Comparison of ENCODE assay signal across 15 cellular contexts in the genomic region with DNA sequence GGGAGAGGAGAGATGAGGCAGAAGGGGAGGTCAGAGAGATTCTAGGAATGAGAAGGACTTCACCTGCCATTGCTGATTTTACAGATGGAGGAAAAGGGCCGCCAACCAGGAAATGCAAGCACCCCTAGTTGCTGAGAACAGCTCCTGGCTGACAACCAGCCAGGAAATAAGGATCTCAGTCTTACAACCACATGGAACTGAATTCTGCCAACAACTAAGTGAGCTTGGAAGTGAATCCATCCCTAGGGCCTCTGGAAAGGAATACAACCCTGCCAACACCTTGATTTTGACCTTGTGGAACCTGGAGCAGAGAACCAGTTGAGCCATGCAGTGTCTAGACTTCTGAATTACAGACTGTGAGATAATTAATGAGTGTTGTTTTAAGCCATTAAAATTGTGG.
DNase-seq lines count a peak whose midpoint lies in the region; TF ChIP-seq lines count a peak whose summit lies in the region.
"Had no signal": no experiment of that assay in that cellular context is flagged by ENCODE, and none has a peak within 500 bp of the region (broad histone marks: within the 10 kb centered on the region; RNA-seq: fewer than 3 reads in every experiment).

No MANE protein-coding gene starts in this region.

- POLR2A ChIA-PET in A673 (lab: Charles Lee; ENCODE audit: low non-redundant PET) = no interaction called here

- H3K27me3 ChIP-seq in esophagus muscularis mucosa (no peaks in the 10 kb centered on the region), A673 (replicated peaks; ENCODE audit: insufficient read depth, low read depth, low read length, poor library complexity) (peaks cover 4% of the 10 kb centered on the region)

- no peak for TF ChIP-seq POLR2A in esophagus muscularis mucosa (IDR thresholded peaks at IDR 0.05; ENCODE audit: low read depth)

- no peak overlapping the region for H3K27ac ChIP-seq in esophagus muscularis mucosa (replicated peaks in 1 of 4)
- H3K27ac ChIP-seq in A673 (ENCODE audit: low read depth, low read length, poor library complexity, severe bottlenecking) = no peak overlapping the region
- H3K27ac ChIP-seq: GM23248 had no signal

- BruUV-seq in A673 (replicated peaks; lab: Mats Ljungman, UMichigan) = no TSS peak

- H3K9me3 ChIP-seq in esophagus muscularis mucosa (peaks cover 0 to 5% (median 4%) of the 10 kb centered on the region in 4 donors), A673 (ENCODE audit: low read depth, low read length, poor library complexity, severe bottlenecking) (no peaks in the 10 kb centered on the region)

- CTCF ChIA-PET in A673 (lab: Charles Lee) = no interaction called here

- 100% methylated on average over 1 of the region's 1 CpG for WGBS in esophagus muscularis mucosa

- H3K4me1 ChIP-seq in esophagus muscularis mucosa = no peaks in the 10 kb centered on the region
- no peaks in the 10 kb centered on the region for H3K4me1 ChIP-seq in A673 (ENCODE audit: insufficient read depth, low read length, poor library complexity, severe bottlenecking)

- H3K4me3 ChIP-seq in LNCaP clone FGC (ENCODE audit: low read depth, low read length) (no peak overlapping the region), esophagus muscularis mucosa (no peak overlapping the region), A673 (ENCODE audit: low read depth, low read length, poor library complexity, severe bottlenecking) (no peak overlapping the region)
- H3K4me3 ChIP-seq: GM23248 had no signal

- TF ChIP-seq CTCF in LNCaP clone FGC (IDR thresholded peaks at IDR 0.05; ENCODE audit: control insufficient read depth, extremely low read depth, insufficient read depth) = no peak
- TF ChIP-seq CTCF in esophagus muscularis mucosa (IDR thresholded peaks at IDR 0.05) = no peak
- no peak for TF ChIP-seq CTCF in A673 (conservative IDR thresholded peaks at IDR 0.05; ENCODE audit: low read depth, low read length)

- TF ChIP-seq EP300 in esophagus muscularis mucosa (IDR thresholded peaks at IDR 0.05) = no peak

- peak; percentile 51 for DNase-seq in LNCaP clone FGC (ENCODE audit: low read depth)
- DNase-seq in astrocyte of the hippocampus (ENCODE audit: low read depth, low spot score) = peak; percentile 45
- peak; percentile 21 for DNase-seq in esophagus muscularis mucosa (ENCODE audit: extremely low spot score)
- DNase-seq in NCI-H2171 treated with DMSO at 0.1 percent for 48 hours (lab: John Stamatoyannopoulos, UW) = no peak
- no peak for DNase-seq in A673 (ENCODE audit: low spot score)
- DNase-seq in UCSD-AML1 (lab: John Stamatoyannopoulos, UW; ENCODE audit: unreplicated experiment) = no peak
- no peak for DNase-seq in AG08395 (ENCODE audit: low spot score)
- DNase-seq: C1 segment of cervical spinal cord; Calu3; CD4-positive, alpha-beta memory T cell; COR-L47; DMS153; DND-41; GM23248; H9 had no signal

- no peaks in the 10 kb centered on the region for H3K36me3 ChIP-seq in esophagus muscularis mucosa
- no peaks in the 10 kb centered on the region for H3K36me3 ChIP-seq in A673 (ENCODE audit: insufficient read depth, low read length, poor library complexity, severe bottlenecking)

- intact Hi-C loops in esophagus muscularis mucosa (cut with DNase I) (no loop called here), A673 (cut with micrococcal nuclease; ENCODE audit: unreplicated experiment) (no loop called here)

Comparison
In these comparisons a context has a peak if more than half of its experiments do, and no peak if none do; other contexts are left out.
1. DNase-seq: peak in LNCaP clone FGC (single experiment), astrocyte of the hippocampus (single experiment) and esophagus muscularis mucosa (single experiment); none in NCI-H2171 treated with DMSO at 0.1 percent for 48 hours (single experiment), A673 (single experiment), UCSD-AML1 (single experiment) and AG08395 (single experiment).